In the genomic region with DNA sequence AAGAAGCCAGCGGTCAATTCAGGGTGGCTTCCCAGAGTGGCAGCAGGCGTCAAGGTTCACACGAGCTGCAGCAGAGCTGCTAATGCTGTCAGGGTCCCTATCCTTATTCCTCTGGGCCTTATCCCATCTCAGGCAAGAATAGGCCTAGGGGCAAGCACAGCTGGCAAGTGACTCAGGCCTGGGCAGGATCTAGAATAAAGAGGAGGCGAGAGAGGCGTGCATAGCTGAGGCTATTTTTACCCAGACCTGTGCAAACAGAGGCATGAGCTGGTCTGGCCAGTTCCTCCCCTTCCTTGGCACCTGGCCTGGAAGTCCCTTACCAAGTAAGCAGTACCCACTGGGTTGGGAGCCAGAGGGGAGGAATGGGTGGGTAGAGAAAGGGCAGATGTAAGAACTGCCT, we compare ENCODE assay signal across 8 cellular contexts.
A peak's percentile ranks its signal among the peaks of the same experiment; 100 is the strongest.
DNase-seq lines count a peak whose midpoint lies in the region; ATAC-seq and TF ChIP-seq lines count a peak whose summit lies in the region.

No MANE protein-coding gene starts in this region.

- peaks cover 2% of the 10 kb centered on the region for H3K36me3 Mint-ChIP-seq in memory B cell
- no peaks in the 10 kb centered on the region for H3K36me3 Mint-ChIP-seq in effector memory CD8-positive, alpha-beta T cell (ENCODE audit: insufficient read depth)

- DNase-seq in ELF-1 (ENCODE audit: low read depth, low spot score) (peak; percentile 38), memory B cell (ENCODE audit: low spot score in 2 of 2) (peak; percentile 16 to 33), NCI-H2227 treated with DMSO at 0.1 percent for 48 hours (lab: John Stamatoyannopoulos, UW) (no peak), NCI-H446 (lab: John Stamatoyannopoulos, UW) (no peak)
- no peak for DNase-seq in effector memory CD8-positive, alpha-beta T cell

- peak overlapping the region; percentile 70 for H3K27ac Mint-ChIP-seq in memory B cell
- H3K27ac Mint-ChIP-seq in effector memory CD8-positive, alpha-beta T cell = no peak overlapping the region

- H3K9me3 Mint-ChIP-seq in memory B cell = no peaks in the 10 kb centered on the region
- H3K9me3 Mint-ChIP-seq in effector memory CD8-positive, alpha-beta T cell = no peaks in the 10 kb centered on the region

- peaks cover 35% of the 10 kb centered on the region for H3K4me1 Mint-ChIP-seq in memory B cell
- no peaks in the 10 kb centered on the region for H3K4me1 Mint-ChIP-seq in effector memory CD8-positive, alpha-beta T cell (ENCODE audit: low read depth in 2 of 2)

- peak; percentile 97 for ATAC-seq in GM21381 (IDR thresholded peaks at IDR 0.05; ENCODE audit: unreplicated experiment)
- ATAC-seq in HG03521 (IDR thresholded peaks at IDR 0.05; ENCODE audit: unreplicated experiment) = peak; percentile 98
- ATAC-seq in memory B cell (ENCODE audit: low read depth) = peak; percentile 99
- no peak for ATAC-seq in effector memory CD8-positive, alpha-beta T cell (replicated peaks)

- no peaks in the 10 kb centered on the region for H3K27me3 Mint-ChIP-seq in memory B cell
- H3K27me3 Mint-ChIP-seq in effector memory CD8-positive, alpha-beta T cell = peaks cover 0 to 19% of the 10 kb centered on the region in 2 donors

- H3K4me3 Mint-ChIP-seq in memory B cell = peak overlapping the region; percentile 74
- no peak overlapping the region for H3K4me3 Mint-ChIP-seq in effector memory CD8-positive, alpha-beta T cell

- no peak for TF ChIP-seq CTCF in VCaP (conservative IDR thresholded peaks at IDR 0.05)

- H3K27ac ChIP-seq in VCaP = peak overlapping the region; percentile 100

Comparison
In these comparisons a context has a peak if more than half of its experiments do, and no peak if none do; other contexts are left out.
1. DNase-seq: peak in ELF-1 (single experiment) and memory B cell (2 of 2); none in NCI-H2227 treated with DMSO at 0.1 percent for 48 hours (single experiment), NCI-H446 (0 of 2) and effector memory CD8-positive, alpha-beta T cell (0 of 3).